1 cellular context compared by ENCODE assay signal in genomic region chr10:84477370-84477769, GRCh38.
TF ChIP-seq lines count a peak whose summit lies in the region.

No MANE protein-coding gene starts in this region.

TF ChIP-seq in K562, 482 proteins besides CTCF, POLR2A, EP300 and RAD21 (continued from another document):
- TF ChIP-seq MBD1 (CRISPR knock-in tag; IDR thresholded peaks at IDR 0.05), result no peak
- peak; percentile 68 for TF ChIP-seq ZNF316 (IDR thresholded peaks at IDR 0.05)
- TF ChIP-seq MAFG (tag; conservative IDR thresholded peaks at IDR 0.05), result peak; percentile 46
- no peak for TF ChIP-seq HDAC6 (IDR thresholded peaks at IDR 0.05; ENCODE audit: low read depth, low read length)
- TF ChIP-seq C11orf30 (IDR thresholded peaks at IDR 0.05; ENCODE audit: low read depth), result peak; percentile 57; the same call in 1 of the 2 replicates
- no peak for TF ChIP-seq ZNF134 (CRISPR knock-in tag; conservative IDR thresholded peaks at IDR 0.05)
TF ChIP-seq in K562: peak in this region for 3.
